In the genomic region with DNA sequence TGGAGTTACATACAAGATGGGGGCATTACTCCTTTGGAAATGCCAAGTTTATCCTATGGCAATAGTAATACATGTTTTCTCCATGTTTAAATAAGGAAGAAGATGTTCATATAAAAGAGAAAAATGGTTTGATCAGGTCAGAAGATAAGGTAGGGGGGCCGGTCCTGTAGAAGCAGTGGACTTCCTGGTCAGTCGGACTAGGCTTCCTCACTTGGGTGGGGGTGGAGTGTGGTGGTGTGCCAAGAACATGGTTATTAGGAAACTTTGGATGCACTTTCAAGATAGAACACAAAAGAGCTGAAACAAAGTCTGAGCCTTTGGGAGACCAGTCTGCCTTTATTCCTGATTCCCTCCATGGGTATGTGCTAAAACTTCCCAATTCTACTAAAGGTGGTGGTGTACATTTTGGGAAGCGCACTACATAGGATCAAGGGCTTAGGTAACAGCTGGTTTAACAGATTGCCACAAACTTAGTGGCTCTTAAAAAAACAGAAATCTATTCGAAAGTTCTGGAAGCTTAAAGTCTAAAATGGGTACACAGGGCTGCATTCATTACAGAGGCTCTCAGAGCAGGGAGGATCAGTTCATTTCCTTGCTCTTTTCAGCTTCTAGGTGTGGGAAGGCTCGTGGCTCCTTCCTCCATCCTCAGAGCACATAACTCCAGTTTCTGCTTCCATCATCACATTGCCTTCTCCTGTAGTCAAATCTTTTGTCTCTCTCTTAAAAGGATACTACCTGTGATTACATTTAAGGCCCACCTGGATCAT, we compare ENCODE assay signal across 14 cellular contexts.
DNase-seq lines count a peak whose midpoint lies in the region; ATAC-seq and TF ChIP-seq lines count a peak whose summit lies in the region.
"Had no signal": no experiment of that assay in that cellular context is flagged by ENCODE, and none has a peak within 500 bp of the region (broad histone marks: within the 10 kb centered on the region; RNA-seq: fewer than 3 reads in every experiment).

No MANE protein-coding gene starts in this region.

- no peaks in the 10 kb centered on the region for H3K27me3 ChIP-seq in smooth muscle cell (ENCODE audit: low read depth)
- H3K27me3 ChIP-seq: BLaER1, MG63 had no signal

- WGBS in smooth muscle cell (ENCODE audit: low lambda C conversion rate): 92% methylated on average over 5 of the region's 5 CpGs

- H4K20me1 ChIP-seq in smooth muscle cell (ENCODE audit: low read depth): peaks cover 98% of the 10 kb centered on the region

- DNase-seq in choroid plexus epithelial cell (ENCODE audit: low read depth) (peak; percentile 58), iris pigment epithelial cell (ENCODE audit: low read depth) (peak; percentile 66), sciatic nerve (ENCODE audit: low spot score) (no peak), smooth muscle cell (lab: John Stamatoyannopoulos, UW; ENCODE audit: unreplicated experiment) (no peak), SIG-M5 treated with dmso at 0.1 percent for 504 hours (lab: John Stamatoyannopoulos, UW; ENCODE audit: unreplicated experiment) (no peak), G401 (ENCODE audit: low spot score) (no peak)
- DNase-seq in stimulated activated CD4-positive, alpha-beta T cell treated with anti-CD3 and anti-CD28 coated beads, Interleukin-2, amount 100 ng/mL, for 24 hours: no peak
- DNase-seq: activated T-cell treated with anti-CD3 and anti-CD28 coated beads, Interleukin-2, amount 50 U/mL, for 1 hour; effector CD8-positive, alpha-beta T cell; EL; MG63; NCI-H2081 had no signal

- no peak overlapping the region for H3K9ac ChIP-seq in smooth muscle cell (ENCODE audit: low read depth)
- H3K9ac ChIP-seq: BLaER1 had no signal

- H3K36me3 ChIP-seq in smooth muscle cell (ENCODE audit: low read depth): peaks cover 34% of the 10 kb centered on the region

- TF ChIP-seq CTCF in choroid plexus epithelial cell (conservative IDR thresholded peaks at IDR 0.05; ENCODE audit: low read depth, low read length): no peak
- TF ChIP-seq CTCF in smooth muscle cell (IDR thresholded peaks at IDR 0.05; ENCODE audit: borderline replicate concordance, insufficient read depth, poor library complexity, severe bottlenecking): no peak

- H3K27ac ChIP-seq in smooth muscle cell (ENCODE audit: low read depth): no peak overlapping the region
- H3K27ac ChIP-seq: BLaER1 had no signal

- intact Hi-C loops in sciatic nerve (cut with DNase I): no loop called here

- H3K9me3 ChIP-seq in smooth muscle cell (replicated peaks; ENCODE audit: low read depth): no peaks in the 10 kb centered on the region
- H3K9me3 ChIP-seq: BLaER1, MG63 had no signal

- H3K4me3 ChIP-seq in choroid plexus epithelial cell (ENCODE audit: low read depth, low read length) (no peak overlapping the region), smooth muscle cell (no peak overlapping the region)
- H3K4me3 ChIP-seq: BLaER1, MG63 had no signal

- no peak overlapping the region for H3K4me2 ChIP-seq in smooth muscle cell
- H3K4me2 ChIP-seq: BLaER1 had no signal

- peak; percentile 67 for ATAC-seq in sciatic nerve

- H3K79me2 ChIP-seq in smooth muscle cell (ENCODE audit: low read depth): no peaks in the 10 kb centered on the region

- H3K4me1 ChIP-seq in smooth muscle cell (ENCODE audit: low read depth): no peaks in the 10 kb centered on the region
- H3K4me1 ChIP-seq: BLaER1 had no signal

- in situ Hi-C loops in G401 (cut with HindIII; ENCODE audit: low sequenced_read_pairs): no loop called here

- H3F3A ChIP-seq in smooth muscle cell (ENCODE audit: low read depth): peaks cover 12% of the 10 kb centered on the region

- no peak overlapping the region for H2AFZ ChIP-seq in smooth muscle cell (ENCODE audit: low read depth)

TF ChIP-seq in PFSK-1, 5 proteins besides CTCF, POLR2A, EP300 and RAD21:
- TF ChIP-seq SIN3A (IDR thresholded peaks at IDR 0.05; ENCODE audit: borderline replicate concordance, insufficient read depth, low read length): no peak
- TF ChIP-seq POLR2AphosphoS5 (IDR thresholded peaks at IDR 0.05; ENCODE audit: low read depth, low read length): 0 out of 2 replicates have a peak, but pooled peaks have one; percentile 14

Comparison
In these comparisons a context has a peak if more than half of its experiments do, and no peak if none do; other contexts are left out.
1. DNase-seq: peak in choroid plexus epithelial cell (single experiment) and iris pigment epithelial cell (single experiment); none in sciatic nerve (single experiment), smooth muscle cell (single experiment), stimulated activated CD4-positive, alpha-beta T cell treated with anti-CD3 and anti-CD28 coated beads, Interleukin-2, amount 100 ng/mL, for 24 hours (0 of 2), SIG-M5 treated with dmso at 0.1 percent for 504 hours (single experiment) and G401 (single experiment).